ENCODE assay signal across 20 cellular contexts in the genomic region with DNA sequence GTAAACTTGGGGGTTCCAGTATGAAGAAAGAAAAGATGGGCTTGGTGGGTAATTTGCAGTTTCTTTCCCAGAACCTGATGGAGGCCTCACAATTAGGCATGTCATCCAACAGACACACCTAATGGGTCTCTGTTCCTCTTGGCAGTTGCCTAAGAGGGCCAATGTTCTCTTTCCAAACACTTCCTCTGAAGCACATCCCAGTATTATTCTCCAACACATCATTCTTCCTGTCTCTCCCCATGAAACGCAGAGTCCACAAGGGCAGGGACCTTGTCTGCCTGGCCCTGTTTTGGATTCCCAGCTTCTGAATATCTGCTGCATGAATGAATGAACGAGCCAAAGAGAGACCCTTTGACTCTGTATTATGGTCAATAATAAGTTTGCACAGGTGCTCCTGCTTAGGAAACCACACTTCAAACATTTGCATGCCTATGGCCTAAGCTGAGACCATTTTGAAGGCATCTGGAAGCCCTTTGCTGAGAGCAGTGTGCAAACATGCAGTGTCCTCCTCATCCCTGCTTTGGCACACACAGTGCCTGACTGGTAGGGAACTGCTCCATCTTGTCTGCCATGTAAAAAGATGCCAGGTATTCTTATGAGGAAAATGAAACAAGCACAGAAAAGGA.
"Had no signal": no experiment of that assay in that cellular context is flagged by ENCODE, and none has a peak within 500 bp of the region (broad histone marks: within the 10 kb centered on the region; RNA-seq: fewer than 3 reads in every experiment).

No MANE protein-coding gene starts in this region.

- H3K4me1 Mint-ChIP-seq: activated T-helper 17 cell treated with anti-CD3 and anti-CD28 coated beads, Interleukin-2, amount 50 U/mL, for 72 hours; stimulated activated naive CD8-positive, alpha-beta T cell treated with anti-CD3 and anti-CD28 coated beads, Interleukin-15, amount 100 ng/mL, for 72 hours had no signal

- H3K27ac Mint-ChIP-seq: activated CD4-positive, alpha-beta T cell treated with anti-CD3 and anti-CD28 coated beads, Interleukin-2, amount 10 ng/mL, durations not matched to agents 24 days and 14 days; activated CD8-positive, alpha-beta T cell treated with anti-CD3 and anti-CD28 coated beads for 36 hours; activated naive CD4-positive, alpha-beta T cell treated with anti-CD3 and anti-CD28 coated beads for 36 hours; activated T-helper 17 cell treated with anti-CD3 and anti-CD28 coated beads, Interleukin-2, amount 50 U/mL, for 72 hours; brain; stimulated activated naive CD8-positive, alpha-beta T cell treated with anti-CD3 and anti-CD28 coated beads, Interleukin-15, amount 100 ng/mL, for 72 hours; type B pancreatic cell had no signal

- H3K4me2 ChIP-seq: smooth muscle cell had no signal

- DNase-seq: activated CD4-positive, alpha-beta T cell treated with anti-CD3 and anti-CD28 coated beads, Interleukin-2, amount 10 ng/mL, durations not matched to agents 24 days and 14 days; activated CD8-positive, alpha-beta T cell treated with anti-CD3 and anti-CD28 coated beads for 36 hours; activated naive CD4-positive, alpha-beta T cell treated with anti-CD3 and anti-CD28 coated beads for 36 hours; activated T-cell treated with anti-CD3 and anti-CD28 coated beads, Interleukin-2, amount 50 U/mL, for 1 hour; central memory CD4-positive, alpha-beta T cell; colonic mucosa; effector CD4-positive, alpha-beta T cell; lower lobe of right lung; stimulated activated CD4-positive, alpha-beta T cell treated with anti-CD3 and anti-CD28 coated beads, Interleukin-4, amount 100 ng/mL, for 1 hour; stimulated activated naive CD8-positive, alpha-beta T cell treated with anti-CD3 and anti-CD28 coated beads, Interleukin-15, amount 100 ng/mL, for 72 hours; T-helper 9 cell had no signal

- H3K9me3 ChIP-seq: colonic mucosa, esophagus muscularis mucosa, gastroesophageal sphincter, lower lobe of right lung, suprapubic skin had no signal

- H3K27me3 ChIP-seq: colonic mucosa, esophagus muscularis mucosa, suprapubic skin had no signal

- H3K9me3 Mint-ChIP-seq: activated CD4-positive, alpha-beta T cell treated with anti-CD3 and anti-CD28 coated beads, Interleukin-2, amount 10 ng/mL, durations not matched to agents 24 days and 14 days; activated CD8-positive, alpha-beta T cell treated with anti-CD3 and anti-CD28 coated beads for 36 hours; activated naive CD4-positive, alpha-beta T cell treated with anti-CD3 and anti-CD28 coated beads for 36 hours; activated T-helper 17 cell treated with anti-CD3 and anti-CD28 coated beads, Interleukin-2, amount 50 U/mL, for 72 hours; stimulated activated naive CD8-positive, alpha-beta T cell treated with anti-CD3 and anti-CD28 coated beads, Interleukin-15, amount 100 ng/mL, for 72 hours had no signal

- H3K4me3 Mint-ChIP-seq: activated CD4-positive, alpha-beta T cell treated with anti-CD3 and anti-CD28 coated beads, Interleukin-2, amount 10 ng/mL, durations not matched to agents 24 days and 14 days; activated CD8-positive, alpha-beta T cell treated with anti-CD3 and anti-CD28 coated beads for 36 hours; activated naive CD4-positive, alpha-beta T cell treated with anti-CD3 and anti-CD28 coated beads for 36 hours; activated T-helper 17 cell treated with anti-CD3 and anti-CD28 coated beads, Interleukin-2, amount 50 U/mL, for 72 hours; brain; nephron; stimulated activated naive CD8-positive, alpha-beta T cell treated with anti-CD3 and anti-CD28 coated beads, Interleukin-15, amount 100 ng/mL, for 72 hours; type B pancreatic cell had no signal

- H3K36me3 Mint-ChIP-seq: brain, type B pancreatic cell had no signal

- H3K36me3 ChIP-seq: colonic mucosa, esophagus muscularis mucosa, gastroesophageal sphincter, lower lobe of right lung, suprapubic skin had no signal

- H3K27ac ChIP-seq: colonic mucosa, esophagus muscularis mucosa, gastroesophageal sphincter, lower lobe of right lung, suprapubic skin had no signal

- H3K4me1 ChIP-seq: colonic mucosa, lower lobe of right lung, suprapubic skin had no signal

- ATAC-seq: activated CD8-positive, alpha-beta T cell treated with anti-CD3 and anti-CD28 coated beads for 36 hours; activated T-helper 17 cell treated with anti-CD3 and anti-CD28 coated beads, Interleukin-2, amount 50 U/mL, for 72 hours; gastroesophageal sphincter; lower lobe of right lung; sciatic nerve; stimulated activated naive CD8-positive, alpha-beta T cell treated with anti-CD3 and anti-CD28 coated beads, Interleukin-15, amount 100 ng/mL, for 72 hours had no signal

- H3K4me3 ChIP-seq: colonic mucosa, esophagus muscularis mucosa, gastroesophageal sphincter, lower lobe of right lung, smooth muscle cell, suprapubic skin had no signal
